ENCODE assay signal across 10 cellular contexts in the genomic region with DNA sequence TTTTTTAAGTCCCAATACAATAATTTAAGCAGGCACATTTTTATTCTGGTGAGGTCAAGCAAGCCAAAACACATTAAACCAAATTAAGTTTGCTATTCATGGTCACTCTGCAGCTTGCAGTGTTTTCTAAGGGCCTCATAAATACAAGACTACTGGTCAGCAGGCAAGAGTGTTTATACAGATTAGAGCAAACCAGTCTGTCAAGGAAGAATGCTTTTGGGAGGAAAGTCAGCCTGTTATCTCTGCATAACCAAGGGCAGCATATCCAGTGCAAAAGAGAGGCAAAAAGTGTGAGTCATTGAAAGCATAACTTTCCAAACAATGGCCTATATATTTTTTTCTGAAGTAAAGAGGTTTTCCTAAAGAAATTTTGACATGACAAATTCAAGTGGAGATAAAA. TPM values are rescaled to one million over a fixed set of nuclear protein-coding genes. Genes with fewer than 3 reads are reported as not detected.
DNase-seq lines count a peak whose midpoint lies in the region; ATAC-seq, FAIRE-seq and TF ChIP-seq lines count a peak whose summit lies in the region.
"Had no signal": no experiment of that assay in that cellular context is flagged by ENCODE, and none has a peak within 500 bp of the region (broad histone marks: within the 10 kb centered on the region; RNA-seq: fewer than 3 reads in every experiment).

No MANE protein-coding gene starts in this region.

- peak; percentile 68 for DNase-seq in HCEC 1CT
- DNase-seq in astrocyte (ENCODE audit: low read depth): peak; percentile 94
- DNase-seq in left ventricle myocardium superior: no peak
- DNase-seq in stomach: no peak
- DNase-seq in esophagus muscularis mucosa (ENCODE audit: extremely low spot score): no peak
- DNase-seq in mesenteric fat pad (ENCODE audit: low spot score): no peak
- no peak for DNase-seq in activated CD4-positive, alpha-beta T cell treated with anti-CD3 and anti-CD28 coated beads, Interleukin-2, amount 10 ng/mL, durations not matched to agents 24 days and 14 days
- DNase-seq: KG1 had no signal

- H3K27me3 Mint-ChIP-seq in astrocyte (ENCODE audit: low read depth, unreplicated experiment): no peaks in the 10 kb centered on the region
- H3K27me3 Mint-ChIP-seq in activated CD4-positive, alpha-beta T cell treated with anti-CD3 and anti-CD28 coated beads, Interleukin-2, amount 10 ng/mL, durations not matched to agents 24 days and 14 days: peaks cover 2% of the 10 kb centered on the region

- TF ChIP-seq EP300 in stomach (IDR thresholded peaks at IDR 0.05): no peak
- no peak for TF ChIP-seq EP300 in esophagus muscularis mucosa (IDR thresholded peaks at IDR 0.05)

- no peak for TF ChIP-seq CTCF in astrocyte (IDR thresholded peaks at IDR 0.05; ENCODE audit: insufficient read depth, low read depth, low read length)
- no peak for TF ChIP-seq CTCF in stomach (IDR thresholded peaks at IDR 0.05)
- TF ChIP-seq CTCF in esophagus muscularis mucosa (IDR thresholded peaks at IDR 0.05): no peak

- no peak overlapping the region for H3K4me3 Mint-ChIP-seq in astrocyte (ENCODE audit: unreplicated experiment)
- no peak overlapping the region for H3K4me3 Mint-ChIP-seq in activated CD4-positive, alpha-beta T cell treated with anti-CD3 and anti-CD28 coated beads, Interleukin-2, amount 10 ng/mL, durations not matched to agents 24 days and 14 days
- H3K4me3 Mint-ChIP-seq: stimulated activated effector memory CD8-positive, alpha-beta T cell treated with anti-CD3 and anti-CD28 coated beads, Interleukin-12 subunit alpha, Interleukin-12 subunit beta, amount 100 ng/mL, for 72 hours had no signal

- H3K4me1 ChIP-seq in astrocyte (ENCODE audit: insufficient read depth, low read length): peaks cover 66% of the 10 kb centered on the region
- H3K4me1 ChIP-seq in stomach: peaks cover 41 to 90% (median 59%) of the 10 kb centered on the region in 4 donors
- H3K4me1 ChIP-seq in esophagus muscularis mucosa: peaks cover 16 to 33% (median 26%) of the 10 kb centered on the region in 4 donors

- peak overlapping the region; percentile 45 for H3K9ac ChIP-seq in astrocyte (ENCODE audit: low read length)

- H3K79me2 ChIP-seq in astrocyte (ENCODE audit: insufficient read depth, low read length): peaks cover 11% of the 10 kb centered on the region

- peak overlapping the region; percentile 41 for H3K4me2 ChIP-seq in astrocyte (ENCODE audit: low read length)

- no peaks in the 10 kb centered on the region for H3K9me3 ChIP-seq in astrocyte (ENCODE audit: insufficient read depth, low read depth, low read length)
- no peaks in the 10 kb centered on the region for H3K9me3 ChIP-seq in stomach
- H3K9me3 ChIP-seq in esophagus muscularis mucosa: no peaks in the 10 kb centered on the region

- H2AFZ ChIP-seq in astrocyte (ENCODE audit: low read depth, low read length): no peak overlapping the region

- peaks cover 88% of the 10 kb centered on the region for H3K4me1 Mint-ChIP-seq in astrocyte (ENCODE audit: low read depth, unreplicated experiment)
- peaks cover 2% of the 10 kb centered on the region for H3K4me1 Mint-ChIP-seq in activated CD4-positive, alpha-beta T cell treated with anti-CD3 and anti-CD28 coated beads, Interleukin-2, amount 10 ng/mL, durations not matched to agents 24 days and 14 days
- H3K4me1 Mint-ChIP-seq: stimulated activated effector memory CD8-positive, alpha-beta T cell treated with anti-CD3 and anti-CD28 coated beads, Interleukin-12 subunit alpha, Interleukin-12 subunit beta, amount 100 ng/mL, for 72 hours had no signal

- H3K4me3 ChIP-seq in astrocyte (ENCODE audit: insufficient read depth, low read depth, low read length) (no peak overlapping the region), stomach (no peak overlapping the region), esophagus muscularis mucosa (no peak overlapping the region)

- H3K9me3 Mint-ChIP-seq in astrocyte (ENCODE audit: unreplicated experiment): no peaks in the 10 kb centered on the region
- H3K9me3 Mint-ChIP-seq in activated CD4-positive, alpha-beta T cell treated with anti-CD3 and anti-CD28 coated beads, Interleukin-2, amount 10 ng/mL, durations not matched to agents 24 days and 14 days: no peaks in the 10 kb centered on the region
- H3K9me3 Mint-ChIP-seq: stimulated activated effector memory CD8-positive, alpha-beta T cell treated with anti-CD3 and anti-CD28 coated beads, Interleukin-12 subunit alpha, Interleukin-12 subunit beta, amount 100 ng/mL, for 72 hours had no signal

- ATAC-seq in left ventricle myocardium superior (peak; percentile 74), GM19452 (IDR thresholded peaks at IDR 0.05; ENCODE audit: unreplicated experiment) (no peak)
- ATAC-seq: stimulated activated effector memory CD8-positive, alpha-beta T cell treated with anti-CD3 and anti-CD28 coated beads, Interleukin-12 subunit alpha, Interleukin-12 subunit beta, amount 100 ng/mL, for 72 hours had no signal

- no peaks in the 10 kb centered on the region for H3K27me3 ChIP-seq in astrocyte (ENCODE audit: insufficient read depth, low read length)
- H3K27me3 ChIP-seq in stomach: no peaks in the 10 kb centered on the region
- no peaks in the 10 kb centered on the region for H3K27me3 ChIP-seq in esophagus muscularis mucosa

- peaks cover 4% of the 10 kb centered on the region for H4K20me1 ChIP-seq in astrocyte (ENCODE audit: insufficient read depth, low read length)

- H3K36me3 ChIP-seq in astrocyte (ENCODE audit: insufficient read depth, low read length): no peaks in the 10 kb centered on the region
- H3K36me3 ChIP-seq in stomach: peaks cover 0 to 3% (median 0%) of the 10 kb centered on the region in 4 donors
- H3K36me3 ChIP-seq in esophagus muscularis mucosa: no peaks in the 10 kb centered on the region

- H3K27ac Mint-ChIP-seq in astrocyte (ENCODE audit: unreplicated experiment): peak overlapping the region; percentile 78
- no peak overlapping the region for H3K27ac Mint-ChIP-seq in activated CD4-positive, alpha-beta T cell treated with anti-CD3 and anti-CD28 coated beads, Interleukin-2, amount 10 ng/mL, durations not matched to agents 24 days and 14 days
- H3K27ac Mint-ChIP-seq: stimulated activated effector memory CD8-positive, alpha-beta T cell treated with anti-CD3 and anti-CD28 coated beads, Interleukin-12 subunit alpha, Interleukin-12 subunit beta, amount 100 ng/mL, for 72 hours had no signal

- TF ChIP-seq POLR2A in stomach (IDR thresholded peaks at IDR 0.05): no peak
- TF ChIP-seq POLR2A in esophagus muscularis mucosa (IDR thresholded peaks at IDR 0.05; ENCODE audit: low read depth): no peak

- H3K27ac ChIP-seq in astrocyte (ENCODE audit: low read depth, low read length): peak overlapping the region; percentile 68
- H3K27ac ChIP-seq in stomach: peak overlapping the region in 4 of 5 donors; percentile 53 to 82 (median 66)
- H3K27ac ChIP-seq in esophagus muscularis mucosa (replicated peaks in 1 of 4): no peak overlapping the region

- intact Hi-C loops in left ventricle myocardium superior (cut with micrococcal nuclease) (no loop called here), stomach (cut with DNase I; ENCODE audit: low total_unique reads) (no loop called here), esophagus muscularis mucosa (cut with DNase I) (no loop called here)
- intact Hi-C loops in activated CD4-positive, alpha-beta T cell treated with anti-CD3 and anti-CD28 coated beads, Interleukin-2, amount 10 ng/mL, durations not matched to agents 24 days and 14 days (cut with micrococcal nuclease): no loop called here

- peak; percentile 41 for FAIRE-seq in astrocyte (lab: Jason Lieb, UNC)

- H3K36me3 Mint-ChIP-seq in astrocyte (ENCODE audit: low read depth, unreplicated experiment): peaks cover 2% of the 10 kb centered on the region
- no peaks in the 10 kb centered on the region for H3K36me3 Mint-ChIP-seq in activated CD4-positive, alpha-beta T cell treated with anti-CD3 and anti-CD28 coated beads, Interleukin-2, amount 10 ng/mL, durations not matched to agents 24 days and 14 days (ENCODE audit: low read depth)
- H3K36me3 Mint-ChIP-seq: stimulated activated effector memory CD8-positive, alpha-beta T cell treated with anti-CD3 and anti-CD28 coated beads, Interleukin-12 subunit alpha, Interleukin-12 subunit beta, amount 100 ng/mL, for 72 hours had no signal

RNA-seq across cellular contexts. Expression of gene CCDC34, which starts 29.7 kb away (rescaled TPM):
- total RNA-seq in astrocyte (11.7 and 12.8 TPM in 2 replicates), left ventricle myocardium superior (9.8 TPM), stomach (10 to 100 TPM in 1 of 5 donors, 1 to 10 TPM in 2, under 1 TPM in 1, not detected in 1; 0.89 to 65.8 (median 6.0) TPM), esophagus muscularis mucosa (1 to 10 TPM in 2 of 4 donors, under 1 TPM in 2; 0.83 to 1.5 (median 1.2) TPM), mesenteric fat pad (6.2 TPM)
- 10 to 100 TPM in 2 of 3 donors, 1 to 10 TPM in 1; 7.0 to 25.2 (median 11.7) TPM for polyA plus RNA-seq in stomach
- 10.1 and 12.7 TPM in 2 replicates for total RNA-seq in activated CD4-positive, alpha-beta T cell treated with anti-CD3 and anti-CD28 coated beads, Interleukin-2, amount 10 ng/mL, durations not matched to agents 24 days and 14 days

Comparison
In these comparisons a context has a peak if more than half of its experiments do, and no peak if none do; other contexts are left out.
1. DNase-seq: peak in HCEC 1CT (single experiment) and astrocyte (single experiment); none in left ventricle myocardium superior (single experiment), stomach (single experiment), esophagus muscularis mucosa (single experiment), mesenteric fat pad (single experiment) and activated CD4-positive, alpha-beta T cell treated with anti-CD3 and anti-CD28 coated beads, Interleukin-2, amount 10 ng/mL, durations not matched to agents 24 days and 14 days (single experiment).
2. H3K27ac ChIP-seq: peak in astrocyte (single experiment) and stomach (4 of 5); none in esophagus muscularis mucosa (0 of 4).